1 cellular context compared by ENCODE assay signal in genomic region chr13:114320065-114320464, GRCh38.
TF ChIP-seq lines count a peak whose summit lies in the region.

No MANE protein-coding gene starts in this region.

TF ChIP-seq in K562, 482 proteins besides CTCF, POLR2A, EP300 and RAD21 (continued from another document and continues in another):
- TF ChIP-seq ZNF318 (IDR thresholded peaks at IDR 0.05; ENCODE audit: borderline replicate concordance in 1 of 2, low read depth in 1 of 2): no peak
- TF ChIP-seq CHD2 (IDR thresholded peaks at IDR 0.05; ENCODE audit: low read depth, low read length): no peak
- no peak for TF ChIP-seq MTA1 (IDR thresholded peaks at IDR 0.05; ENCODE audit: borderline replicate concordance)
- no peak for TF ChIP-seq MXD1 (CRISPR knock-in tag; IDR thresholded peaks at IDR 0.05; ENCODE audit: borderline replicate concordance, poor library complexity, severe bottlenecking)
- no peak for TF ChIP-seq GATAD2A (IDR thresholded peaks at IDR 0.05)
- no peak for TF ChIP-seq PBX2 (CRISPR knock-in tag; IDR thresholded peaks at IDR 0.05; ENCODE audit: low read depth)
- TF ChIP-seq PBX2 (tag; conservative IDR thresholded peaks at IDR 0.05; ENCODE audit: low read depth): peak; percentile 47; the same call in 1 of the 2 replicates
- no peak for TF ChIP-seq FOXK2 (conservative IDR thresholded peaks at IDR 0.05 in 1 of 2, IDR thresholded peaks at IDR 0.05 in 1 of 2; ENCODE audit: low read depth in 2 of 2)
- TF ChIP-seq KHSRP (IDR thresholded peaks at IDR 0.05): no peak
- no peak for TF ChIP-seq ZNF511 (CRISPR knock-in tag; IDR thresholded peaks at IDR 0.05)
- TF ChIP-seq MGA (IDR thresholded peaks at IDR 0.05): 0 out of 2 replicates have a peak, but pooled peaks have one; percentile 12
- TF ChIP-seq NCOR1 (IDR thresholded peaks at IDR 0.05): peak; percentile 65; the same call in 1 of the 2 replicates
- no peak for TF ChIP-seq ETV1 (tag; conservative IDR thresholded peaks at IDR 0.05; ENCODE audit: low read depth)
- no peak for TF ChIP-seq ELF4 (CRISPR knock-in tag; IDR thresholded peaks at IDR 0.05)
- no peak for TF ChIP-seq ATF1 (CRISPR knock-in tag; IDR thresholded peaks at IDR 0.05)
- TF ChIP-seq ATF1 (tag; IDR thresholded peaks at IDR 0.05): no peak
- TF ChIP-seq RREB1 (CRISPR knock-in tag; IDR thresholded peaks at IDR 0.05): no peak
- no peak for TF ChIP-seq NR1H2 (CRISPR knock-in tag; IDR thresholded peaks at IDR 0.05)
- TF ChIP-seq ZNF584 (CRISPR knock-in tag; IDR thresholded peaks at IDR 0.05; ENCODE audit: low read depth): no peak
- TF ChIP-seq ZNF3 (CRISPR knock-in tag; IDR thresholded peaks at IDR 0.05): no peak
- no peak for TF ChIP-seq MECOM (CRISPR knock-in tag; IDR thresholded peaks at IDR 0.05)
- TF ChIP-seq KLF1 (tag; IDR thresholded peaks at IDR 0.05): no peak
